18 cellular contexts compared by ENCODE assay signal in the genomic region with DNA sequence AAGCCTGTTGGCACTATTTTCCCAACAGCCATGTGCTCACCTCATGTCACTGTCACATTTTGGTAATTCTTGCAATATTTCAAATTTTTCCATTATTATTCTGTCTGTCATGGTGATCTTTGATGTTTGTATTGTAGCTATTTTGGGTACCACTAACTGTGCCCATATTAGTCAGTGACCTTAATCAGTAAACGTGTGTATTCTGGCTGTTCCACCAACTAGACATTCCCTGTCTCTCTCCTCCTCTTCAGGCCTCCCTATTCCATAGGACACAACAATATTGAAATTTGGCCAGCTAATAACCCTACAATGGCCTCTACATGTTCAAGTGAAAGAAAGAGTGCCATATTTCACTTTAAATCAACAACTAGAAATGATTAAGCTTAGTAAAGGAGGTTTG.
DNase-seq lines count a peak whose midpoint lies in the region; ATAC-seq, FAIRE-seq and TF ChIP-seq lines count a peak whose summit lies in the region.
"Had no signal": no experiment of that assay in that cellular context is flagged by ENCODE, and none has a peak within 500 bp of the region (broad histone marks: within the 10 kb centered on the region; RNA-seq: fewer than 3 reads in every experiment).

No MANE protein-coding gene starts in this region.

- DNase-seq in H54 (ENCODE audit: insufficient read length, low spot score) (no peak), NCI-H774 (lab: John Stamatoyannopoulos, UW) (peak; percentile 16), keratinocyte (ENCODE audit: low read depth, low spot score) (no peak), smooth muscle cell (lab: John Stamatoyannopoulos, UW; ENCODE audit: unreplicated experiment) (no peak), NAMALWA (ENCODE audit: low spot score) (no peak), NCI-H82 (lab: John Stamatoyannopoulos, UW) (no peak)
- DNase-seq: C1 segment of cervical spinal cord; Calu3; CD4-positive, alpha-beta memory T cell; COR-L47; DMS153; DND-41; GOT3; H7; HCEC 1CT had no signal

- no peaks in the 10 kb centered on the region for H3K4me1 ChIP-seq in keratinocyte (ENCODE audit: control insufficient read depth, extremely low read depth, insufficient read depth, low read length)
- peaks cover 13% of the 10 kb centered on the region for H3K4me1 ChIP-seq in smooth muscle cell (ENCODE audit: low read depth)

- H3K4me3 ChIP-seq in keratinocyte (ENCODE audit: control insufficient read depth in 2 of 3, extremely low read depth in 1 of 3, insufficient read depth in 2 of 3, low read depth in 1 of 3, low read length in 3 of 3) (no peak overlapping the region), smooth muscle cell (no peak overlapping the region)

- dilution Hi-C loops in keratinocyte (cut with MboI; ENCODE audit: extremely low pct_ligation_motif_present, low sequenced_read_pairs): no loop called here

- H3K27me3 ChIP-seq in keratinocyte (ENCODE audit: control insufficient read depth, extremely low read depth, insufficient read depth, low read length) (no peaks in the 10 kb centered on the region), smooth muscle cell (ENCODE audit: low read depth) (no peaks in the 10 kb centered on the region)

- FAIRE-seq in H54 (lab: Jason Lieb, UNC): peak; percentile 87
- FAIRE-seq in keratinocyte (lab: Jason Lieb, UNC): peak; percentile 32
- FAIRE-seq: G401.6, GM12892 had no signal

- no peaks in the 10 kb centered on the region for H3K9me1 ChIP-seq in keratinocyte (ENCODE audit: control insufficient read depth, extremely low read depth, insufficient read depth, low read length)

- H4K20me1 ChIP-seq in keratinocyte (ENCODE audit: control insufficient read depth, extremely low read depth, insufficient read depth, low read length) (no peaks in the 10 kb centered on the region), smooth muscle cell (ENCODE audit: low read depth) (peaks cover 4% of the 10 kb centered on the region)

- H3K27ac ChIP-seq in keratinocyte (ENCODE audit: control insufficient read depth, insufficient read depth, low read length) (no peak overlapping the region), smooth muscle cell (ENCODE audit: low read depth) (no peak overlapping the region)

- no peak for ATAC-seq in activated CD4-positive, CD25-positive, alpha-beta regulatory T cell treated with anti-CD3 and anti-CD28 coated beads, Interleukin-2, amount 50 U/mL, for 24 hours

- H3K9me3 ChIP-seq in keratinocyte (ENCODE audit: control insufficient read depth, low read depth, low read length) (no peaks in the 10 kb centered on the region), smooth muscle cell (replicated peaks; ENCODE audit: low read depth) (no peaks in the 10 kb centered on the region)

- no peak for TF ChIP-seq POLR2A in H54 (IDR thresholded peaks at IDR 0.05; ENCODE audit: low read depth, low read length)

- no peak overlapping the region for H2AFZ ChIP-seq in keratinocyte (ENCODE audit: control insufficient read depth, low read length)
- no peak overlapping the region for H2AFZ ChIP-seq in smooth muscle cell (ENCODE audit: low read depth)

- TF ChIP-seq CTCF in keratinocyte (optimal IDR thresholded peaks at IDR 0.05 in 1 of 3, IDR thresholded peaks at IDR 0.05 in 1 of 3, conservative IDR thresholded peaks at IDR 0.05 in 1 of 3; ENCODE audit: extremely low read depth in 1 of 3, insufficient read depth in 2 of 3, low read length in 3 of 3) (no peak), smooth muscle cell (IDR thresholded peaks at IDR 0.05; ENCODE audit: borderline replicate concordance, insufficient read depth, poor library complexity, severe bottlenecking) (no peak)

- WGBS in smooth muscle cell (ENCODE audit: low lambda C conversion rate): 73% methylated on average over 1 of the region's 1 CpG

- no peaks in the 10 kb centered on the region for H3K36me3 ChIP-seq in keratinocyte (ENCODE audit: control insufficient read depth in 2 of 2, extremely low read depth in 1 of 2, insufficient read depth in 2 of 2, low read length in 2 of 2)
- H3K36me3 ChIP-seq in smooth muscle cell (ENCODE audit: low read depth): no peaks in the 10 kb centered on the region

- H3K4me2 ChIP-seq in keratinocyte (ENCODE audit: control insufficient read depth, extremely low read depth, insufficient read depth, low read depth, low read length): no peak overlapping the region
- H3K4me2 ChIP-seq in smooth muscle cell: peak overlapping the region; percentile 47

- H3K79me2 ChIP-seq in keratinocyte (ENCODE audit: control insufficient read depth, insufficient read depth, low read length) (no peaks in the 10 kb centered on the region), smooth muscle cell (ENCODE audit: low read depth) (no peaks in the 10 kb centered on the region)

- no peaks in the 10 kb centered on the region for H3F3A ChIP-seq in smooth muscle cell (ENCODE audit: low read depth)

- H3K9ac ChIP-seq in keratinocyte (ENCODE audit: control insufficient read depth, extremely low read depth, insufficient read depth, low read length) (no peak overlapping the region), smooth muscle cell (ENCODE audit: low read depth) (no peak overlapping the region)
